24 cellular contexts compared by ENCODE assay signal in genomic region chr7:3332308-3332707, GRCh38.
"Had no signal": no experiment of that assay in that cellular context is flagged by ENCODE, and none has a peak within 500 bp of the region (broad histone marks: within the 10 kb centered on the region; RNA-seq: fewer than 3 reads in every experiment).

No MANE protein-coding gene starts in this region.

- H3K4me1 ChIP-seq: colonic mucosa, gastrocnemius medialis, heart right ventricle, left lung, lower lobe of right lung had no signal

- H3K9me3 Mint-ChIP-seq: dendritic cell treated with granulocyte-macrophage colony-stimulating factor and Interleukin-4, amounts not matched to agents 40 ng/mL and 50 ng/mL, for 4 days; effector memory CD8-positive, alpha-beta T cell; endodermal cell had no signal

- H3K27me3 ChIP-seq: colonic mucosa, gastrocnemius medialis, left lung had no signal

- H3K27ac Mint-ChIP-seq: dendritic cell treated with granulocyte-macrophage colony-stimulating factor and Interleukin-4, amounts not matched to agents 40 ng/mL and 50 ng/mL, for 4 days; effector memory CD8-positive, alpha-beta T cell; endodermal cell; mesothelial cell of epicardium had no signal

- H3K9me3 ChIP-seq: colonic mucosa, esophagus squamous epithelium, gastrocnemius medialis, heart right ventricle, left lung, lower lobe of right lung, mucosa of descending colon had no signal

- H3K4me1 Mint-ChIP-seq: naive B cell had no signal

- DNase-seq: colonic mucosa; cortex of kidney; effector CD8-positive, alpha-beta T cell; effector memory CD8-positive, alpha-beta T cell; endodermal cell; erythroblast; esophagus squamous epithelium; foreskin fibroblast; foreskin melanocyte; gastrocnemius medialis; glutamatergic neuron; head of caudate nucleus; heart right ventricle; hippocampal formation; left cardiac atrium; left lung; left ventricle myocardium superior; lower lobe of right lung; mesenchymal stem cell; mucosa of descending colon; naive B cell had no signal

- H3K36me3 ChIP-seq: colonic mucosa, esophagus squamous epithelium, gastrocnemius medialis, heart right ventricle, left lung, lower lobe of right lung had no signal

- H3K4me3 ChIP-seq: colonic mucosa, esophagus squamous epithelium, gastrocnemius medialis, heart right ventricle, left lung, lower lobe of right lung, mucosa of descending colon had no signal

- H3K4me3 Mint-ChIP-seq: dendritic cell treated with granulocyte-macrophage colony-stimulating factor and Interleukin-4, amounts not matched to agents 40 ng/mL and 50 ng/mL, for 4 days; effector memory CD8-positive, alpha-beta T cell; endodermal cell; mesothelial cell of epicardium; naive B cell had no signal

- H3K27ac ChIP-seq: colonic mucosa, epithelial cell of prostate, esophagus squamous epithelium, gastrocnemius medialis, heart right ventricle, left lung, lower lobe of right lung had no signal

- H3K36me3 Mint-ChIP-seq: mesothelial cell of epicardium had no signal
